Comparison of ENCODE assay signal across 15 cellular contexts in the genomic region with DNA sequence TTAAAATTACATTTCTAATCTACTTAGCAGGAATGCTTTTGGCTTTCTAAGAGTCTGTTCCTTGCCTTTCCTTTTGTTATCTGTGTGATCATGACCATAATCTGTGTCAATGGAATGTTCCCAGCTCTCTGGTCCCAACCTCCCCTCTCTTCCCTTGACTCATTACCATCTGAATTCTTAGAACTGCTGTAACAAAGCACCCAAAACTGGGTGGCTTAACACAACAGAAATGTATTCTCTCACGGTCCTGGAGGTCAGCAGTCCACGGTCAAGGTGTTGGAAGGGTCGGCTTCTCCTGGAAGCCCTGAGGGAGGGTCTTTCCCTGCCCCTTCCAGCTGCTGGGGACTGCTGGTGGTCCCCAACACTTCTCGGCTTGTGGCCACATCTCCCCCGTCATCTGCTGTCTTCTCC.
DNase-seq lines count a peak whose midpoint lies in the region; TF ChIP-seq lines count a peak whose summit lies in the region.
"Had no signal": no experiment of that assay in that cellular context is flagged by ENCODE, and none has a peak within 500 bp of the region (broad histone marks: within the 10 kb centered on the region; RNA-seq: fewer than 3 reads in every experiment).

No MANE protein-coding gene starts in this region.

- 60 to 71% methylated on average over 5 of the region's 5 CpGs for WGBS in endodermal cell (ENCODE audit: insufficient coverage in 1 of 2, insufficient read length in 1 of 2), 2 experiments

- no peak overlapping the region for H3K27ac ChIP-seq in endodermal cell (ENCODE audit: low read depth, low read length)
- H3K27ac ChIP-seq: foreskin keratinocyte, KMS-11, left ventricle myocardium inferior had no signal

- H3K4me1 Mint-ChIP-seq in endodermal cell (no peaks in the 10 kb centered on the region), osteocyte (ENCODE audit: unreplicated experiment) (peaks cover 26% of the 10 kb centered on the region), Calu3 (ENCODE audit: low read depth, unreplicated experiment) (no peaks in the 10 kb centered on the region), MCF 10A (ENCODE audit: insufficient read depth, unreplicated experiment) (no peaks in the 10 kb centered on the region)
- H3K4me1 Mint-ChIP-seq: activated naive CD8-positive, alpha-beta T cell treated with anti-CD3 and anti-CD28 coated beads, Interleukin-2, amount 50 U/mL, for 24 hours had no signal

- DNase-seq in EL = peak; percentile 61
- peak; percentile 75 for DNase-seq in M059J (ENCODE audit: low read depth)
- peak; percentile 62 for DNase-seq in endodermal cell
- DNase-seq in osteocyte (ENCODE audit: extremely low spot score, unreplicated experiment) = peak; percentile 51
- DNase-seq in Calu3 = no peak
- no peak for DNase-seq in NCI-H69 (lab: John Stamatoyannopoulos, UW)
- DNase-seq in MCF 10A (ENCODE audit: unreplicated experiment) = no peak
- DNase-seq: activated CD4-positive, alpha-beta T cell treated with anti-CD3 and anti-CD28 coated beads, Interleukin-2, amount 50 U/mL, for 4 hours; activated naive CD8-positive, alpha-beta T cell treated with anti-CD3 and anti-CD28 coated beads, Interleukin-2, amount 50 U/mL, for 24 hours; foreskin keratinocyte; left ventricle myocardium inferior; NCI-H1105; NCI-H748 treated with DMSO at 0.1 percent for 48 hours; occipital lobe had no signal

- intact Hi-C loops in Calu3 (cut with micrococcal nuclease; ENCODE audit: unreplicated experiment) = no loop called here
- intact Hi-C loops in MCF 10A (cut with micrococcal nuclease) = no loop called here

- CTCF ChIA-PET in Calu3 (lab: Charles Lee) = no interaction called here
- CTCF ChIA-PET in MCF 10A (lab: Yijun Ruan, JAX) = interaction anchor here (0.7 to 2.8 kb wide), 2 partner anchors 9 to 82 kb away, joined by 4 to 13 read pairs; no protein-coding TSS in a partner anchor

- no peak overlapping the region for H3K27ac Mint-ChIP-seq in endodermal cell
- H3K27ac Mint-ChIP-seq in osteocyte (ENCODE audit: unreplicated experiment) = no peak overlapping the region
- H3K27ac Mint-ChIP-seq in Calu3 (ENCODE audit: unreplicated experiment) = no peak overlapping the region
- no peak overlapping the region for H3K27ac Mint-ChIP-seq in MCF 10A (ENCODE audit: low read depth, unreplicated experiment)
- H3K27ac Mint-ChIP-seq: activated naive CD8-positive, alpha-beta T cell treated with anti-CD3 and anti-CD28 coated beads, Interleukin-2, amount 50 U/mL, for 24 hours had no signal

- no TSS peak for BruUV-seq in Calu3 (replicated peaks; lab: Mats Ljungman, UMichigan)
- no TSS peak for BruUV-seq in MCF 10A (replicated peaks; lab: Mats Ljungman, UMichigan)

- H3K9me3 Mint-ChIP-seq in endodermal cell = peaks cover 13% of the 10 kb centered on the region
- peaks cover 4% of the 10 kb centered on the region for H3K9me3 Mint-ChIP-seq in osteocyte (ENCODE audit: unreplicated experiment)
- H3K9me3 Mint-ChIP-seq in Calu3 (ENCODE audit: low read depth, unreplicated experiment) = peaks cover 10% of the 10 kb centered on the region
- peaks cover 5% of the 10 kb centered on the region for H3K9me3 Mint-ChIP-seq in MCF 10A (ENCODE audit: unreplicated experiment)
- H3K9me3 Mint-ChIP-seq: activated naive CD8-positive, alpha-beta T cell treated with anti-CD3 and anti-CD28 coated beads, Interleukin-2, amount 50 U/mL, for 24 hours had no signal

- POLR2A ChIA-PET in MCF 10A (lab: Yijun Ruan, JAX) = no interaction called here

- H3K4me1 ChIP-seq in endodermal cell (ENCODE audit: control insufficient read depth, insufficient read depth, low read length) = no peaks in the 10 kb centered on the region
- H3K4me1 ChIP-seq: foreskin keratinocyte, left ventricle myocardium inferior had no signal

- H3K36me3 ChIP-seq in endodermal cell (ENCODE audit: control insufficient read depth, insufficient read depth, low read length) = no peaks in the 10 kb centered on the region
- H3K36me3 ChIP-seq: left ventricle myocardium inferior had no signal

- H3K27me3 Mint-ChIP-seq in endodermal cell (ENCODE audit: insufficient read depth) (no peaks in the 10 kb centered on the region), osteocyte (ENCODE audit: unreplicated experiment) (no peaks in the 10 kb centered on the region), Calu3 (ENCODE audit: unreplicated experiment) (no peaks in the 10 kb centered on the region), MCF 10A (ENCODE audit: insufficient read depth, unreplicated experiment) (no peaks in the 10 kb centered on the region)

- H3K36me3 Mint-ChIP-seq in endodermal cell (ENCODE audit: low read depth) = no peaks in the 10 kb centered on the region
- no peaks in the 10 kb centered on the region for H3K36me3 Mint-ChIP-seq in osteocyte (ENCODE audit: unreplicated experiment)
- peaks cover 4% of the 10 kb centered on the region for H3K36me3 Mint-ChIP-seq in Calu3 (ENCODE audit: insufficient read depth, unreplicated experiment)
- H3K36me3 Mint-ChIP-seq in MCF 10A (ENCODE audit: insufficient read depth, unreplicated experiment) = peaks cover 7% of the 10 kb centered on the region

- no peak overlapping the region for H3K4me3 ChIP-seq in endodermal cell (ENCODE audit: low read length)
- H3K4me3 ChIP-seq: left ventricle myocardium inferior had no signal

- no peak for TF ChIP-seq CTCF in endodermal cell (conservative IDR thresholded peaks at IDR 0.05)
- no peak for TF ChIP-seq CTCF in osteocyte (IDR thresholded peaks at IDR 0.05)
- TF ChIP-seq CTCF in Calu3 (IDR thresholded peaks at IDR 0.05; ENCODE audit: unreplicated experiment) = no peak
- no peak for TF ChIP-seq CTCF in MCF 10A (IDR thresholded peaks at IDR 0.05; ENCODE audit: unreplicated experiment)

- H3K4me3 Mint-ChIP-seq in endodermal cell (no peak overlapping the region), osteocyte (ENCODE audit: unreplicated experiment) (no peak overlapping the region), Calu3 (ENCODE audit: low read depth, unreplicated experiment) (no peak overlapping the region), MCF 10A (ENCODE audit: unreplicated experiment) (no peak overlapping the region)
- H3K4me3 Mint-ChIP-seq: activated naive CD8-positive, alpha-beta T cell treated with anti-CD3 and anti-CD28 coated beads, Interleukin-2, amount 50 U/mL, for 24 hours had no signal

- H3K27me3 ChIP-seq in endodermal cell (ENCODE audit: control insufficient read depth, insufficient read depth, low read length, poor library complexity, severe bottlenecking) = no peaks in the 10 kb centered on the region
- H3K27me3 ChIP-seq: foreskin keratinocyte had no signal

- H3K9ac ChIP-seq in endodermal cell (ENCODE audit: extremely low read depth, low read length, poor library complexity, severe bottlenecking) = no peak overlapping the region
- H3K9ac ChIP-seq: KMS-11 had no signal

- H3K9me3 ChIP-seq in endodermal cell (ENCODE audit: control insufficient read depth, low read length) = peaks cover 6% of the 10 kb centered on the region

Comparison
In these comparisons a context has a peak if more than half of its experiments do, and no peak if none do; other contexts are left out.
1. DNase-seq: peak in EL (single experiment), M059J (single experiment), endodermal cell (single experiment) and osteocyte (single experiment); none in Calu3 (single experiment), NCI-H69 (single experiment) and MCF 10A (single experiment).